1 cellular context compared by ENCODE assay signal in genomic region chr14:40119765-40120164, GRCh38.
TF ChIP-seq lines count a peak whose summit lies in the region.

No MANE protein-coding gene starts in this region.

TF ChIP-seq in GM12878, 131 proteins besides CTCF, POLR2A, EP300 and RAD21 (continued from another document):
- no peak for TF ChIP-seq NKRF (conservative IDR thresholded peaks at IDR 0.05)
- no peak for TF ChIP-seq ZNF687 (IDR thresholded peaks at IDR 0.05)
- no peak for TF ChIP-seq BCLAF1 (IDR thresholded peaks at IDR 0.05)
- TF ChIP-seq EED (IDR thresholded peaks at IDR 0.05; ENCODE audit: low read depth): peak; percentile 56; the same call in 1 of the 2 replicates
- peak; percentile 72 for TF ChIP-seq SPI1 (IDR thresholded peaks at IDR 0.05; ENCODE audit: borderline replicate concordance, insufficient read depth, low read depth, low read length)
- TF ChIP-seq IRF4 (IDR thresholded peaks at IDR 0.05; ENCODE audit: low read depth, low read length): no peak
- TF ChIP-seq CEBPZ (IDR thresholded peaks at IDR 0.05; ENCODE audit: low read depth, low read length): no peak
- TF ChIP-seq DPF2 (IDR thresholded peaks at IDR 0.05): 0 out of 2 replicates have a peak, but pooled peaks have one; percentile 34
- TF ChIP-seq E2F4 (IDR thresholded peaks at IDR 0.05; ENCODE audit: low read depth, low read length): no peak
- no peak for TF ChIP-seq RBBP5 (conservative IDR thresholded peaks at IDR 0.05)
- no peak for TF ChIP-seq ZNF217 (IDR thresholded peaks at IDR 0.05)
- TF ChIP-seq ATF3 (IDR thresholded peaks at IDR 0.05; ENCODE audit: borderline replicate concordance, extremely low read depth, low read depth, low read length): no peak
- TF ChIP-seq SP1 (IDR thresholded peaks at IDR 0.05; ENCODE audit: low read depth, low read length): no peak
- TF ChIP-seq BCL3 (IDR thresholded peaks at IDR 0.05; ENCODE audit: borderline replicate concordance, insufficient read depth, low read depth, low read length, poor library complexity, severe bottlenecking): no peak
